In genomic region chr22:25970996-25971811, GRCh38 we compare ENCODE assay signal across 1 cellular context.
TF ChIP-seq lines count a peak whose summit lies in the region.

No MANE protein-coding gene starts in this region.

TF ChIP-seq in GM12878, 131 proteins besides CTCF, POLR2A, EP300 and RAD21 (continued from another document):
- TF ChIP-seq, protein P1, sequence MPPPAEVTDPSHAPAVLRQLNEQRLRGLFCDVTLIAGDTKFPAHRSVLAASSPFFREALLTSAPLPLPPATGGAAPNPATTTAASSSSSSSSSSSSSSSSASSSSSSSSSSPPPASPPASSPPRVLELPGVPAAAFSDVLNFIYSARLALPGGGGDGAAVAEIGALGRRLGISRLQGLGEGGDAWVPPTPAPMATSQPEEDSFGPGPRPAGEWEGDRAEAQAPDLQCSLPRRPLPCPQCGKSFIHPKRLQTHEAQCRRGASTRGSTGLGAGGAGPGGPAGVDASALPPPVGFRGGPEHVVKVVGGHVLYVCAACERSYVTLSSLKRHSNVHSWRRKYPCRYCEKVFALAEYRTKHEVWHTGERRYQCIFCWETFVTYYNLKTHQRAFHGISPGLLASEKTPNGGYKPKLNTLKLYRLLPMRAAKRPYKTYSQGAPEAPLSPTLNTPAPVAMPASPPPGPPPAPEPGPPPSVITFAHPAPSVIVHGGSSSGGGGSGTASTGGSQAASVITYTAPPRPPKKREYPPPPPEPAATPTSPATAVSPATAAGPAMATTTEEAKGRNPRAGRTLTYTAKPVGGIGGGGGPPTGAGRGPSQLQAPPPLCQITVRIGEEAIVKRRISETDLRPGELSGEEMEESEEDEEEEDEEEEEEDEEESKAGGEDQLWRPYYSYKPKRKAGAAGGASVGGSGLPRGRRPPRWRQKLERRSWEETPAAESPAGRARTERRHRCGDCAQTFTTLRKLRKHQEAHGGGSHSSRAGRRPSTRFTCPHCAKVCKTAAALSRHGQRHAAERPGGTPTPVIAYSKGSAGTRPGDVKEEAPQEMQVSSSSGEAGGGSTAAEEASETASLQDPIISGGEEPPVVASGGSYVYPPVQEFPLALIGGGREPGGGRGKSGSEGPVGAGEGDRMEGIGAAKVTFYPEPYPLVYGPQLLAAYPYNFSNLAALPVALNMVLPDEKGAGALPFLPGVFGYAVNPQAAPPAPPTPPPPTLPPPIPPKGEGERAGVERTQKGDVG (CRISPR knock-in tag; IDR thresholded peaks at IDR 0.05), result no peak
